2 cellular contexts compared by ENCODE assay signal in the genomic region with DNA sequence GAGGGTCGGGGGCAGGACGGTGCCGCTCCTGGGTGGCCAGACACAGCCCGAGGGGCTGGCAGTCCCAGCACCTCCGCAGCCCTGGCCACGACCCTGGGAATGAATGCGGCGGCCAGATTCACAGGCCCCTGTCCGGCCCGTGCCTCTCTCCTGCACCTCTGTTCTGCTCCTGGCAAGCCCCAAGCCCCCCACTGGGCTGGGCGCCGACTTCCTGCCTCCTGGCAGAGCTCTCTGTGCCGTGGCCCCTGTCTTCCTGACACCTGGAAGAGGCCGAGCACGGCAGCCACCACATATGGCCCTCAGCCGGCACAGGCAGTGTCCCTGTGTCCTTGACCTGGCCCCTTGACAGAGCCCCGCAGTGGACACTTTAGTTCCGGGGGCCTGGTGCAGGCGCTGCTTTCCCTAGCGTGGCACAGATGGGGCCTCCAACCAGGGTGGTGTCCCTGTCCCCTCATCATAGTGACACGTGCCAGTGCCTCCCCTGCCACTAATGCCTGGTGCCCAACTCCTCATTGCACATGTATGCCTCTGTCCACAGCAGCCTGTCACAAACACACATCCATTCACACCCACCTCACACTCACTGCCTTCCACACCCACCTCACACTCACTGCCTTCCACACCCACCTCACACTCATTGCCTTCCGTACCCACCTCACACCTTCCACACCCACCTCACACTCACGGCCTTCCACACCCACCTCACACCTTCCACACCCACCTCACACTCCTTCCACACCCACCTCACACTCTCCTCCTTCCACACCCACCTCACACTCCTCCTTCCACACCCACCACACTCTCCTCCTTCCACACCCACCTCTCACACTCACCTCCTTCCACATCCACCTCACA.
TF ChIP-seq lines count a peak whose summit lies in the region.

No MANE protein-coding gene starts in this region.

TF ChIP-seq in A549, 52 proteins besides CTCF, POLR2A, EP300 and RAD21:
- TF ChIP-seq, protein P1, sequence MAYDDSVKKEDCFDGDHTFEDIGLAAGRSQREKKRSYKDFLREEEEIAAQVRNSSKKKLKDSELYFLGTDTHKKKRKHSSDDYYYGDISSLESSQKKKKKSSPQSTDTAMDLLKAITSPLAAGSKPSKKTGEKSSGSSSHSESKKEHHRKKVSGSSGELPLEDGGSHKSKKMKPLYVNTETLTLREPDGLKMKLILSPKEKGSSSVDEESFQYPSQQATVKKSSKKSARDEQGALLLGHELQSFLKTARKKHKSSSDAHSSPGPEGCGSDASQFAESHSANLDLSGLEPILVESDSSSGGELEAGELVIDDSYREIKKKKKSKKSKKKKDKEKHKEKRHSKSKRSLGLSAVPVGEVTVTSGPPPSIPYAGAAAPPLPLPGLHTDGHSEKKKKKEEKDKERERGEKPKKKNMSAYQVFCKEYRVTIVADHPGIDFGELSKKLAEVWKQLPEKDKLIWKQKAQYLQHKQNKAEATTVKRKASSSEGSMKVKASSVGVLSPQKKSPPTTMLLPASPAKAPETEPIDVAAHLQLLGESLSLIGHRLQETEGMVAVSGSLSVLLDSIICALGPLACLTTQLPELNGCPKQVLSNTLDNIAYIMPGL (CRISPR knock-in tag; IDR thresholded peaks at IDR 0.05; ENCODE audit: borderline replicate concordance): no peak
- TF ChIP-seq MYC (IDR thresholded peaks at IDR 0.05; ENCODE audit: borderline replicate concordance, low read length) (no peak), FOSB (CRISPR knock-in tag; IDR thresholded peaks at IDR 0.05) (no peak), SMC3 (IDR thresholded peaks at IDR 0.05) (no peak), HDAC2 (IDR thresholded peaks at IDR 0.05) (no peak), RNF2 (IDR thresholded peaks at IDR 0.05; ENCODE audit: borderline replicate concordance, low read depth) (no peak), JUNB (IDR thresholded peaks at IDR 0.05) (no peak), HOXB5 (CRISPR knock-in tag; IDR thresholded peaks at IDR 0.05) (no peak), SREBF2 (IDR thresholded peaks at IDR 0.05) (no peak), HEYL (CRISPR knock-in tag; IDR thresholded peaks at IDR 0.05) (no peak), RCOR1 (IDR thresholded peaks at IDR 0.05; ENCODE audit: low read depth, low read length) (no peak)
- TF ChIP-seq, protein P2, sequence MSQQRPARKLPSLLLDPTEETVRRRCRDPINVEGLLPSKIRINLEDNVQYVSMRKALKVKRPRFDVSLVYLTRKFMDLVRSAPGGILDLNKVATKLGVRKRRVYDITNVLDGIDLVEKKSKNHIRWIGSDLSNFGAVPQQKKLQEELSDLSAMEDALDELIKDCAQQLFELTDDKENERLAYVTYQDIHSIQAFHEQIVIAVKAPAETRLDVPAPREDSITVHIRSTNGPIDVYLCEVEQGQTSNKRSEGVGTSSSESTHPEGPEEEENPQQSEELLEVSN (IDR thresholded peaks at IDR 0.05; ENCODE audit: borderline replicate concordance, low read depth): no peak
- TF ChIP-seq, protein P3, sequence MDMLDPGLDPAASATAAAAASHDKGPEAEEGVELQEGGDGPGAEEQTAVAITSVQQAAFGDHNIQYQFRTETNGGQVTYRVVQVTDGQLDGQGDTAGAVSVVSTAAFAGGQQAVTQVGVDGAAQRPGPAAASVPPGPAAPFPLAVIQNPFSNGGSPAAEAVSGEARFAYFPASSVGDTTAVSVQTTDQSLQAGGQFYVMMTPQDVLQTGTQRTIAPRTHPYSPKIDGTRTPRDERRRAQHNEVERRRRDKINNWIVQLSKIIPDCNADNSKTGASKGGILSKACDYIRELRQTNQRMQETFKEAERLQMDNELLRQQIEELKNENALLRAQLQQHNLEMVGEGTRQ (IDR thresholded peaks at IDR 0.05): no peak
- TF ChIP-seq, protein P4, sequence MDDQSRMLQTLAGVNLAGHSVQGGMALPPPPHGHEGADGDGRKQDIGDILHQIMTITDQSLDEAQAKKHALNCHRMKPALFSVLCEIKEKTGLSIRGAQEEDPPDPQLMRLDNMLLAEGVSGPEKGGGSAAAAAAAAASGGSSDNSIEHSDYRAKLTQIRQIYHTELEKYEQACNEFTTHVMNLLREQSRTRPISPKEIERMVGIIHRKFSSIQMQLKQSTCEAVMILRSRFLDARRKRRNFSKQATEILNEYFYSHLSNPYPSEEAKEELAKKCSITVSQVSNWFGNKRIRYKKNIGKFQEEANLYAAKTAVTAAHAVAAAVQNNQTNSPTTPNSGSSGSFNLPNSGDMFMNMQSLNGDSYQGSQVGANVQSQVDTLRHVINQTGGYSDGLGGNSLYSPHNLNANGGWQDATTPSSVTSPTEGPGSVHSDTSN (IDR thresholded peaks at IDR 0.05): no peak

TF ChIP-seq in GM23338, 12 proteins besides CTCF, POLR2A, EP300 and RAD21 (continued from another document):
- TF ChIP-seq, protein P5, sequence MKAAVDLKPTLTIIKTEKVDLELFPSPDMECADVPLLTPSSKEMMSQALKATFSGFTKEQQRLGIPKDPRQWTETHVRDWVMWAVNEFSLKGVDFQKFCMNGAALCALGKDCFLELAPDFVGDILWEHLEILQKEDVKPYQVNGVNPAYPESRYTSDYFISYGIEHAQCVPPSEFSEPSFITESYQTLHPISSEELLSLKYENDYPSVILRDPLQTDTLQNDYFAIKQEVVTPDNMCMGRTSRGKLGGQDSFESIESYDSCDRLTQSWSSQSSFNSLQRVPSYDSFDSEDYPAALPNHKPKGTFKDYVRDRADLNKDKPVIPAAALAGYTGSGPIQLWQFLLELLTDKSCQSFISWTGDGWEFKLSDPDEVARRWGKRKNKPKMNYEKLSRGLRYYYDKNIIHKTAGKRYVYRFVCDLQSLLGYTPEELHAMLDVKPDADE (IDR thresholded peaks at IDR 0.05): no peak
- TF ChIP-seq STAT1 (IDR thresholded peaks at IDR 0.05; ENCODE audit: unreplicated experiment): no peak
- TF ChIP-seq ZNF331 (CRISPR knock-in tag; IDR thresholded peaks at IDR 0.05; ENCODE audit: low read depth): no peak
- TF ChIP-seq JUNB (IDR thresholded peaks at IDR 0.05; ENCODE audit: unreplicated experiment): no peak
- TF ChIP-seq, protein P6, sequence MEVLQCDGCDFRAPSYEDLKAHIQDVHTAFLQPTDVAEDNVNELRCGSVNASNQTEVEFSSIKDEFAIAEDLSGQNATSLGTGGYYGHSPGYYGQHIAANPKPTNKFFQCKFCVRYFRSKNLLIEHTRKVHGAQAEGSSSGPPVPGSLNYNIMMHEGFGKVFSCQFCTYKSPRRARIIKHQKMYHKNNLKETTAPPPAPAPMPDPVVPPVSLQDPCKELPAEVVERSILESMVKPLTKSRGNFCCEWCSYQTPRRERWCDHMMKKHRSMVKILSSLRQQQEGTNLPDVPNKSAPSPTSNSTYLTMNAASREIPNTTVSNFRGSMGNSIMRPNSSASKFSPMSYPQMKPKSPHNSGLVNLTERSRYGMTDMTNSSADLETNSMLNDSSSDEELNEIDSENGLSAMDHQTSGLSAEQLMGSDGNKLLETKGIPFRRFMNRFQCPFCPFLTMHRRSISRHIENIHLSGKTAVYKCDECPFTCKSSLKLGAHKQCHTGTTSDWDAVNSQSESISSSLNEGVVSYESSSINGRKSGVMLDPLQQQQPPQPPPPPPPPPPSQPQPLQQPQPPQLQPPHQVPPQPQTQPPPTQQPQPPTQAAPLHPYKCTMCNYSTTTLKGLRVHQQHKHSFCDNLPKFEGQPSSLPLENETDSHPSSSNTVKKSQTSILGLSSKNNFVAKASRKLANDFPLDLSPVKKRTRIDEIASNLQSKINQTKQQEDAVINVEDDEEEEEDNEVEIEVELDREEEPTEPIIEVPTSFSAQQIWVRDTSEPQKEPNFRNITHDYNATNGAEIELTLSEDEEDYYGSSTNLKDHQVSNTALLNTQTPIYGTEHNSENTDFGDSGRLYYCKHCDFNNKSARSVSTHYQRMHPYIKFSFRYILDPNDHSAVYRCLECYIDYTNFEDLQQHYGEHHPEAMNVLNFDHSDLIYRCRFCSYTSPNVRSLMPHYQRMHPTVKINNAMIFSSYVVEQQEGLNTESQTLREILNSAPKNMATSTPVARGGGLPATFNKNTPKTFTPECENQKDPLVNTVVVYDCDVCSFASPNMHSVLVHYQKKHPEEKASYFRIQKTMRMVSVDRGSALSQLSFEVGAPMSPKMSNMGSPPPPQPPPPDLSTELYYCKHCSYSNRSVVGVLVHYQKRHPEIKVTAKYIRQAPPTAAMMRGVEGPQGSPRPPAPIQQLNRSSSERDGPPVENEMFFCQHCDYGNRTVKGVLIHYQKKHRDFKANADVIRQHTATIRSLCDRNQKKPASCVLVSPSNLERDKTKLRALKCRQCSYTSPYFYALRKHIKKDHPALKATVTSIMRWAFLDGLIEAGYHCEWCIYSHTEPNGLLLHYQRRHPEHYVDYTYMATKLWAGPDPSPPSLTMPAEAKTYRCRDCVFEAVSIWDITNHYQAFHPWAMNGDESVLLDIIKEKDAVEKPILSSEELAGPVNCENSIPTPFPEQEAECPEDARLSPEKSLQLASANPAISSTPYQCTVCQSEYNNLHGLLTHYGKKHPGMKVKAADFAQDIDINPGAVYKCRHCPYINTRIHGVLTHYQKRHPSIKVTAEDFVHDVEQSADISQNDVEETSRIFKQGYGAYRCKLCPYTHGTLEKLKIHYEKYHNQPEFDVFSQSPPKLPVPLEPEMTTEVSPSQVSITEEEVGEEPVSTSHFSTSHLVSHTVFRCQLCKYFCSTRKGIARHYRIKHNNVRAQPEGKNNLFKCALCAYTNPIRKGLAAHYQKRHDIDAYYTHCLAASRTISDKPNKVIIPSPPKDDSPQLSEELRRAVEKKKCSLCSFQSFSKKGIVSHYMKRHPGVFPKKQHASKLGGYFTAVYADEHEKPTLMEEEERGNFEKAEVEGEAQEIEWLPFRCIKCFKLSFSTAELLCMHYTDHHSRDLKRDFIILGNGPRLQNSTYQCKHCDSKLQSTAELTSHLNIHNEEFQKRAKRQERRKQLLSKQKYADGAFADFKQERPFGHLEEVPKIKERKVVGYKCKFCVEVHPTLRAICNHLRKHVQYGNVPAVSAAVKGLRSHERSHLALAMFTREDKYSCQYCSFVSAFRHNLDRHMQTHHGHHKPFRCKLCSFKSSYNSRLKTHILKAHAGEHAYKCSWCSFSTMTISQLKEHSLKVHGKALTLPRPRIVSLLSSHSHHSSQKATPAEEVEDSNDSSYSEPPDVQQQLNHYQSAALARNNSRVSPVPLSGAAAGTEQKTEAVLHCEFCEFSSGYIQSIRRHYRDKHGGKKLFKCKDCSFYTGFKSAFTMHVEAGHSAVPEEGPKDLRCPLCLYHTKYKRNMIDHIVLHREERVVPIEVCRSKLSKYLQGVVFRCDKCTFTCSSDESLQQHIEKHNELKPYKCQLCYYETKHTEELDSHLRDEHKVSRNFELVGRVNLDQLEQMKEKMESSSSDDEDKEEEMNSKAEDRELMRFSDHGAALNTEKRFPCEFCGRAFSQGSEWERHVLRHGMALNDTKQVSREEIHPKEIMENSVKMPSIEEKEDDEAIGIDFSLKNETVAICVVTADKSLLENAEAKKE (CRISPR knock-in tag; IDR thresholded peaks at IDR 0.05): no peak
- TF ChIP-seq EZH2 (IDR thresholded peaks at IDR 0.05; ENCODE audit: low read depth, unreplicated experiment): no peak
- TF ChIP-seq, protein P7, sequence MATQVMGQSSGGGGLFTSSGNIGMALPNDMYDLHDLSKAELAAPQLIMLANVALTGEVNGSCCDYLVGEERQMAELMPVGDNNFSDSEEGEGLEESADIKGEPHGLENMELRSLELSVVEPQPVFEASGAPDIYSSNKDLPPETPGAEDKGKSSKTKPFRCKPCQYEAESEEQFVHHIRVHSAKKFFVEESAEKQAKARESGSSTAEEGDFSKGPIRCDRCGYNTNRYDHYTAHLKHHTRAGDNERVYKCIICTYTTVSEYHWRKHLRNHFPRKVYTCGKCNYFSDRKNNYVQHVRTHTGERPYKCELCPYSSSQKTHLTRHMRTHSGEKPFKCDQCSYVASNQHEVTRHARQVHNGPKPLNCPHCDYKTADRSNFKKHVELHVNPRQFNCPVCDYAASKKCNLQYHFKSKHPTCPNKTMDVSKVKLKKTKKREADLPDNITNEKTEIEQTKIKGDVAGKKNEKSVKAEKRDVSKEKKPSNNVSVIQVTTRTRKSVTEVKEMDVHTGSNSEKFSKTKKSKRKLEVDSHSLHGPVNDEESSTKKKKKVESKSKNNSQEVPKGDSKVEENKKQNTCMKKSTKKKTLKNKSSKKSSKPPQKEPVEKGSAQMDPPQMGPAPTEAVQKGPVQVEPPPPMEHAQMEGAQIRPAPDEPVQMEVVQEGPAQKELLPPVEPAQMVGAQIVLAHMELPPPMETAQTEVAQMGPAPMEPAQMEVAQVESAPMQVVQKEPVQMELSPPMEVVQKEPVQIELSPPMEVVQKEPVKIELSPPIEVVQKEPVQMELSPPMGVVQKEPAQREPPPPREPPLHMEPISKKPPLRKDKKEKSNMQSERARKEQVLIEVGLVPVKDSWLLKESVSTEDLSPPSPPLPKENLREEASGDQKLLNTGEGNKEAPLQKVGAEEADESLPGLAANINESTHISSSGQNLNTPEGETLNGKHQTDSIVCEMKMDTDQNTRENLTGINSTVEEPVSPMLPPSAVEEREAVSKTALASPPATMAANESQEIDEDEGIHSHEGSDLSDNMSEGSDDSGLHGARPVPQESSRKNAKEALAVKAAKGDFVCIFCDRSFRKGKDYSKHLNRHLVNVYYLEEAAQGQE (IDR thresholded peaks at IDR 0.05; ENCODE audit: unreplicated experiment): no peak
- TF ChIP-seq NANOG (IDR thresholded peaks at IDR 0.05; ENCODE audit: borderline replicate concordance): no peak
- TF ChIP-seq ZNF114 (CRISPR knock-in tag; IDR thresholded peaks at IDR 0.05): no peak
